8 cellular contexts compared by ENCODE assay signal in genomic region chr1:109397451-109398342, GRCh38. TPM values are rescaled to one million over a fixed set of nuclear protein-coding genes. Genes with fewer than 3 reads are reported as not detected.
A peak's percentile ranks its signal among the peaks of the same experiment; 100 is the strongest.
DNase-seq lines count a peak whose midpoint lies in the region; ATAC-seq and TF ChIP-seq lines count a peak whose summit lies in the region.

Gene SORT1 (minus strand): TSS chr1:109397918. CDS start chr1:109397892, 26 bp downstream.

- peaks cover 35% of the 10 kb centered on the region for H3K27me3 Mint-ChIP-seq in activated naive CD8-positive, alpha-beta T cell treated with anti-CD3 and anti-CD28 coated beads, Interleukin-2, amount 50 U/mL, for 24 hours

- TF ChIP-seq CTCF in DND-41 (IDR thresholded peaks at IDR 0.05; ENCODE audit: borderline replicate concordance, extremely low read depth, low read length, poor library complexity, severe bottlenecking): peak; percentile 2
- no peak for TF ChIP-seq CTCF in omental fat pad (IDR thresholded peaks at IDR 0.05)

- peaks cover 6% of the 10 kb centered on the region; the same call in 1 of the 2 replicates for H4K20me1 ChIP-seq in DND-41 (ENCODE audit: insufficient read depth, low read length)

- H3K36me3 ChIP-seq in DND-41 (ENCODE audit: insufficient read depth, low read length): peaks cover 24% of the 10 kb centered on the region

- peak; percentile 95 for DNase-seq in DND-41
- peak; percentile 88 for DNase-seq in HCEC 1CT
- DNase-seq in NCI-H1092 treated with DMSO at 0.1 percent for 48 hours (lab: John Stamatoyannopoulos, UW): peak; percentile 93
- DNase-seq in SW 1271 (lab: John Stamatoyannopoulos, UW): peak; percentile 60 to 79
- DNase-seq in activated naive CD8-positive, alpha-beta T cell treated with anti-CD3 and anti-CD28 coated beads, Interleukin-2, amount 50 U/mL, for 24 hours: peak; percentile 73
- DNase-seq in head of caudate nucleus: peak; percentile 89 to 99 (median 97)
- DNase-seq in omental fat pad (ENCODE audit: low spot score): no peak

- no peak within 1 kb of the TSS for H3K27ac Mint-ChIP-seq in activated naive CD8-positive, alpha-beta T cell treated with anti-CD3 and anti-CD28 coated beads, Interleukin-2, amount 50 U/mL, for 24 hours

- H3K79me2 ChIP-seq in DND-41 (ENCODE audit: insufficient read depth, low read length): peaks cover 45% of the 10 kb centered on the region

- H3K4me2 ChIP-seq in DND-41 (ENCODE audit: insufficient read depth, low read length): peak within 1 kb of the TSS; percentile 69

- H3K9me3 Mint-ChIP-seq in activated naive CD8-positive, alpha-beta T cell treated with anti-CD3 and anti-CD28 coated beads, Interleukin-2, amount 50 U/mL, for 24 hours: no peaks in the 10 kb centered on the region

- peak within 1 kb of the TSS; percentile 82 for H2AFZ ChIP-seq in DND-41 (ENCODE audit: low read depth, low read length)

- H3K27ac ChIP-seq in DND-41 (ENCODE audit: low read length) (peak within 1 kb of the TSS; percentile 71), temporal lobe (ENCODE audit: low read depth, low read length) (peak within 1 kb of the TSS; percentile 96)

- H3K27me3 ChIP-seq in DND-41 (ENCODE audit: insufficient read depth, low read length, poor library complexity): no peaks in the 10 kb centered on the region

- H3K36me3 Mint-ChIP-seq in activated naive CD8-positive, alpha-beta T cell treated with anti-CD3 and anti-CD28 coated beads, Interleukin-2, amount 50 U/mL, for 24 hours (ENCODE audit: low read depth): peaks cover 2% of the 10 kb centered on the region

- H3K4me3 ChIP-seq in DND-41 (ENCODE audit: low read depth in 1 of 2, low read length in 2 of 2): peak within 1 kb of the TSS; percentile 39 to 65; a peak in 3 of 4 replicates

- ATAC-seq in DND-41 (ENCODE audit: insufficient read depth, low read depth) (peak; percentile 99), omental fat pad (ENCODE audit: low FRiP score) (peak; percentile 97)
- ATAC-seq in activated naive CD8-positive, alpha-beta T cell treated with anti-CD3 and anti-CD28 coated beads, Interleukin-2, amount 50 U/mL, for 24 hours: peak; percentile 99

- peak within 1 kb of the TSS; percentile 79 for H3K4me3 Mint-ChIP-seq in activated naive CD8-positive, alpha-beta T cell treated with anti-CD3 and anti-CD28 coated beads, Interleukin-2, amount 50 U/mL, for 24 hours

- no peaks in the 10 kb centered on the region for H3K9me3 ChIP-seq in DND-41 (ENCODE audit: insufficient read depth, low read length, severe bottlenecking)

- peaks cover 10% of the 10 kb centered on the region for H3K4me1 Mint-ChIP-seq in activated naive CD8-positive, alpha-beta T cell treated with anti-CD3 and anti-CD28 coated beads, Interleukin-2, amount 50 U/mL, for 24 hours

- peaks cover 51% of the 10 kb centered on the region for H3K4me1 ChIP-seq in DND-41 (ENCODE audit: insufficient read depth, low read length)

- H3K9ac ChIP-seq in DND-41 (ENCODE audit: low read depth, low read length): peak within 1 kb of the TSS; percentile 64

- intact Hi-C loops in head of caudate nucleus (cut with DNase I): loop anchor here (5.0 to 10.0 kb wide), 3 partner anchors 95 to 133 kb away; partner anchors contain the start of gene PSRC1

RNA-seq across cellular contexts. Expression of gene SORT1, which starts in this region (rescaled TPM):
- total RNA-seq in omental fat pad: 10 to 100 TPM; 55.8 to 79.2 (median 68.3) TPM
- 46.7 TPM for total RNA-seq in temporal lobe
